Comparison of ENCODE assay signal across 18 cellular contexts in the genomic region with DNA sequence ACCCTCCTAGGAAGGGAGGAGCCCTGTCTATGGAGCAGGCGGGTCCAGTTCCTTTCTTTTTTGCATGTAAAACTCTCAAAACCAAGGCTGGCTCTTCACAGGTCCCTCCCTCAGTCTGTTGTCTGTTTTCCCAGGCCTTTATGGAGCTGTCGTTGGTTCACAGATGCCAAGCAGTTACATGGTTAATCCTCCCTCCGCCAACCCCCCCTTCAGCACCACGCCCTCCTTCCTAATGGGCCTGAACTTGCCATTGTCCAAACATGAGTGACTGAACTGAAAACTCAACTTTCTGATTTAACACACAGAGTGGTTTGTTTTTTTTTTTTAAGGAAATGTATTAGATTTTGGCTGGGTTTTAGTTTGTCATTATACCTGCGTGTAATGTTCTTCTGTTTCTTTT.
"Had no signal": no experiment of that assay in that cellular context is flagged by ENCODE, and none has a peak within 500 bp of the region (broad histone marks: within the 10 kb centered on the region; RNA-seq: fewer than 3 reads in every experiment).

No MANE protein-coding gene starts in this region.

- H3K4me3 ChIP-seq: breast epithelium, coronary artery, left ventricle myocardium inferior, right lobe of liver, skin epidermis, thyroid gland had no signal

- ATAC-seq: right lobe of liver had no signal

- DNase-seq: activated CD4-positive, alpha-beta T cell treated with anti-CD3 and anti-CD28 coated beads for 4 hours; activated CD4-positive, alpha-beta T cell treated with anti-CD3 and anti-CD28 coated beads, Interleukin-2, amount 50 U/mL, for 48 hours; activated CD4-positive, CD25-positive, alpha-beta regulatory T cell; activated CD8-positive, alpha-beta memory T cell treated with anti-CD3 and anti-CD28 coated beads, Interleukin-2, amount 50 U/mL, for 48 hours; activated naive CD4-positive, alpha-beta T cell treated with anti-CD3 and anti-CD28 coated beads for 36 hours; activated naive CD8-positive, alpha-beta T cell treated with anti-CD3 and anti-CD28 coated beads, Interleukin-2, amount 10 ng/mL, durations not matched to agents 7 days and 5 days; activated T-cell treated with anti-CD3 and anti-CD28 coated beads, Interleukin-2, amount 50 U/mL, for 48 hours; amniotic stem cell; foreskin fibroblast; left ventricle myocardium inferior; right lobe of liver; stimulated activated CD4-positive, alpha-beta T cell treated with anti-CD3 and anti-CD28 coated beads, Interleukin-1b, Interleukin-23, amount 100 ng/mL, for 48 hours; substantia nigra; thyroid gland had no signal

- H3K9me3 ChIP-seq: right lobe of liver, thyroid gland had no signal

- H3K27ac ChIP-seq: breast epithelium, coronary artery, left ventricle myocardium inferior, parathyroid adenoma, right lobe of liver, skin epidermis, thyroid gland had no signal

- H3K27me3 ChIP-seq: breast epithelium, right lobe of liver, thyroid gland had no signal

- H3K36me3 ChIP-seq: breast epithelium, left ventricle myocardium inferior, right lobe of liver, thyroid gland had no signal

- H3K4me1 ChIP-seq: breast epithelium, parathyroid adenoma, right lobe of liver, thyroid gland had no signal
